Comparison of ENCODE assay signal across 18 cellular contexts in the genomic region with DNA sequence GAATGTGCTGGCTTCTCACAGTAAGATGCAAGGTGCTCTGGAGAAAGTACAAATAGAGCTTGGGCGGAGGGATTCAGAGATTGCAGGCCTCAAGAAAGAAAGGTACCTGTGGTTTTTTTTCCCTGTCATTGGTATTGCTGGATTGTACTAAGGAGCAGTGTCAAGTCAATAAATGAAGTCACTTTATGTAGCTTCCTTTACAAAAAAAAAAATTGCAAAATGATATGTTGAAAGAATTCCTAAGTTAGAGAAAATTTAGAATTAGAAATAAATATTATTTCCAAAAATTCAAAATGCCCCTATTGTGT.
DNase-seq lines count a peak whose midpoint lies in the region; ATAC-seq, FAIRE-seq and TF ChIP-seq lines count a peak whose summit lies in the region.
"Had no signal": no experiment of that assay in that cellular context is flagged by ENCODE, and none has a peak within 500 bp of the region (broad histone marks: within the 10 kb centered on the region; RNA-seq: fewer than 3 reads in every experiment).

No MANE protein-coding gene starts in this region.

- FAIRE-seq in RCC 7860 (lab: Jason Lieb, UNC): no peak
- no peak for FAIRE-seq in H54 (lab: Jason Lieb, UNC)
- FAIRE-seq: D721Med had no signal

- no peak for TF ChIP-seq POLR2A in H54 (IDR thresholded peaks at IDR 0.05; ENCODE audit: low read depth, low read length)
- TF ChIP-seq POLR2A in spleen (IDR thresholded peaks at IDR 0.05): no peak

- intact Hi-C loops in spleen (cut with DNase I; ENCODE audit: low total_unique reads): no loop called here

- peaks cover 37% of the 10 kb centered on the region for H3K36me3 Mint-ChIP-seq in nephron progenitor cell (ENCODE audit: low read depth)

- H3K27ac ChIP-seq in ACC112 (ENCODE audit: low read depth, low read length): peak overlapping the region; percentile 37; the same call in 1 of the 2 replicates
- peak overlapping the region; percentile 52 for H3K27ac ChIP-seq in fibroblast of lung (ENCODE audit: insufficient read depth, low read length)
- no peak overlapping the region for H3K27ac ChIP-seq in spleen
- H3K27ac ChIP-seq: adrenal gland, C4-2B, coronary artery, HL-60 had no signal

- H2AFZ ChIP-seq in ACC112 (ENCODE audit: low read length, unreplicated experiment) (peak overlapping the region; percentile 78), fibroblast of lung (ENCODE audit: low read length) (peak overlapping the region; percentile 21)

- no peaks in the 10 kb centered on the region for H3K9me3 Mint-ChIP-seq in nephron progenitor cell
- H3K9me3 Mint-ChIP-seq in stimulated activated naive CD8-positive, alpha-beta T cell treated with anti-CD3 and anti-CD28 coated beads, Interleukin-15, amount 100 ng/mL, for 72 hours: no peaks in the 10 kb centered on the region

- H3K4me3 ChIP-seq in ACC112 (ENCODE audit: low read depth, low read length) (peak overlapping the region; percentile 47; the same call in 1 of the 2 replicates), fibroblast of lung (replicated peaks in 1 of 4; ENCODE audit: control extremely low read depth in 1 of 4, insufficient read depth in 1 of 4, low read depth in 3 of 4, low read length in 4 of 4) (no peak overlapping the region), spleen (no peak overlapping the region)
- H3K4me3 ChIP-seq: adrenal gland, coronary artery, mucosa of descending colon had no signal

- H3K79me2 ChIP-seq in ACC112 (ENCODE audit: control insufficient read depth, insufficient read depth, low read length, unreplicated experiment) (no peaks in the 10 kb centered on the region), fibroblast of lung (ENCODE audit: control insufficient read depth, insufficient read depth, low read length) (no peaks in the 10 kb centered on the region)

- H3K27ac Mint-ChIP-seq in nephron progenitor cell: peak overlapping the region; percentile 95
- H3K27ac Mint-ChIP-seq in stimulated activated naive CD8-positive, alpha-beta T cell treated with anti-CD3 and anti-CD28 coated beads, Interleukin-15, amount 100 ng/mL, for 72 hours: no peak overlapping the region

- H3K27me3 Mint-ChIP-seq in nephron progenitor cell (ENCODE audit: low read depth, poor library complexity): no peaks in the 10 kb centered on the region
- peaks cover 6% of the 10 kb centered on the region for H3K27me3 Mint-ChIP-seq in stimulated activated naive CD8-positive, alpha-beta T cell treated with anti-CD3 and anti-CD28 coated beads, Interleukin-15, amount 100 ng/mL, for 72 hours

- H3K9me3 ChIP-seq in fibroblast of lung (ENCODE audit: control insufficient read depth, insufficient read depth, low read depth, low read length) (no peaks in the 10 kb centered on the region), spleen (no peaks in the 10 kb centered on the region)
- H3K9me3 ChIP-seq: mucosa of descending colon had no signal

- peak; percentile 16 for DNase-seq in RCC 7860 (ENCODE audit: low spot score)
- no peak for DNase-seq in fibroblast of lung (ENCODE audit: low read depth in 2 of 2)
- DNase-seq in nephron progenitor cell: no peak
- no peak for DNase-seq in AG20443 (ENCODE audit: low spot score)
- DNase-seq in H54 (ENCODE audit: insufficient read length, low spot score): no peak
- DNase-seq in spleen: no peak
- DNase-seq in stimulated activated naive CD8-positive, alpha-beta T cell treated with anti-CD3 and anti-CD28 coated beads, Interleukin-15, amount 100 ng/mL, for 72 hours: no peak
- DNase-seq: activated CD4-positive, alpha-beta T cell treated with anti-CD3 and anti-CD28 coated beads for 1 hour; activated T-cell treated with anti-CD3 and anti-CD28 coated beads, Interleukin-2, amount 50 U/mL, for 1 hour; mucosa of descending colon; NCI-H187 treated with DMSO at 0.1 percent for 48 hours; stimulated activated CD4-positive, alpha-beta T cell treated with anti-CD3 and anti-CD28 coated beads, Interleukin-15, amount 100 ng/mL, for 24 hours had no signal

- H4K20me1 ChIP-seq in fibroblast of lung (ENCODE audit: control insufficient read depth, extremely low read depth, insufficient read depth, low read length): no peaks in the 10 kb centered on the region

- H3K27me3 ChIP-seq in ACC112 (ENCODE audit: insufficient read depth, low read length) (no peaks in the 10 kb centered on the region), fibroblast of lung (ENCODE audit: control insufficient read depth, insufficient read depth, low read length) (no peaks in the 10 kb centered on the region), spleen (replicated peaks in 1 of 7) (no peaks in the 10 kb centered on the region)
- H3K27me3 ChIP-seq: adrenal gland had no signal

- no peaks in the 10 kb centered on the region for H3K4me1 ChIP-seq in ACC112 (ENCODE audit: control insufficient read depth, insufficient read depth, low read length, unreplicated experiment)
- H3K4me1 ChIP-seq in fibroblast of lung (ENCODE audit: control insufficient read depth, extremely low read depth, insufficient read depth, low read length): peaks cover 3% of the 10 kb centered on the region
- no peaks in the 10 kb centered on the region for H3K4me1 ChIP-seq in spleen
- H3K4me1 ChIP-seq: adrenal gland had no signal

- H3K9ac ChIP-seq in fibroblast of lung (ENCODE audit: insufficient read depth, low read length): no peak overlapping the region

- ATAC-seq in stimulated activated naive CD8-positive, alpha-beta T cell treated with anti-CD3 and anti-CD28 coated beads, Interleukin-15, amount 100 ng/mL, for 72 hours: no peak

- no peak overlapping the region for H3K4me2 ChIP-seq in fibroblast of lung (ENCODE audit: extremely low read depth, insufficient read depth, low read length)

- peak overlapping the region; percentile 28 for H3K4me3 Mint-ChIP-seq in nephron progenitor cell
- H3K4me3 Mint-ChIP-seq in stimulated activated naive CD8-positive, alpha-beta T cell treated with anti-CD3 and anti-CD28 coated beads, Interleukin-15, amount 100 ng/mL, for 72 hours: no peak overlapping the region

- TF ChIP-seq CTCF in fibroblast of lung (conservative IDR thresholded peaks at IDR 0.05 in 1 of 2, IDR thresholded peaks at IDR 0.05 in 1 of 2; ENCODE audit: low read depth in 1 of 2, low read length in 2 of 2): no peak
- TF ChIP-seq CTCF in nephron progenitor cell (IDR thresholded peaks at IDR 0.05): no peak
- no peak for TF ChIP-seq CTCF in spleen (IDR thresholded peaks at IDR 0.05 in 8 of 11, conservative IDR thresholded peaks at IDR 0.05 in 3 of 11)

- H3K36me3 ChIP-seq in ACC112 (ENCODE audit: insufficient read depth, low read length) (0 out of 2 replicates have a peak, but pooled peaks cover 1% of the 10 kb centered on the region), fibroblast of lung (ENCODE audit: control insufficient read depth, insufficient read depth, low read length) (no peaks in the 10 kb centered on the region), spleen (no peaks in the 10 kb centered on the region)
- H3K36me3 ChIP-seq: adrenal gland had no signal

- H3K4me1 Mint-ChIP-seq in nephron progenitor cell: peaks cover 18% of the 10 kb centered on the region
- no peaks in the 10 kb centered on the region for H3K4me1 Mint-ChIP-seq in stimulated activated naive CD8-positive, alpha-beta T cell treated with anti-CD3 and anti-CD28 coated beads, Interleukin-15, amount 100 ng/mL, for 72 hours

- WGBS in spleen, 5 donors: 94 to 100% (median 100%) methylated on average over 1 of the region's 1 CpG

Comparison
In these comparisons a context has a peak if more than half of its experiments do, and no peak if none do; other contexts are left out.
1. H3K27ac ChIP-seq: peak in ACC112 (single experiment) and fibroblast of lung (single experiment); none in spleen (0 of 8).